Comparison of ENCODE assay signal across 27 cellular contexts in genomic region chr4:142707397-142707796, GRCh38.
A peak's percentile ranks its signal among the peaks of the same experiment; 100 is the strongest.
DNase-seq lines count a peak whose midpoint lies in the region; ATAC-seq, FAIRE-seq and TF ChIP-seq lines count a peak whose summit lies in the region.
"Had no signal": no experiment of that assay in that cellular context is flagged by ENCODE, and none has a peak within 500 bp of the region (broad histone marks: within the 10 kb centered on the region; RNA-seq: fewer than 3 reads in every experiment).

No MANE protein-coding gene starts in this region.

- no peak for DNase-seq in activated T-cell treated with anti-CD3 and anti-CD28 coated beads, Interleukin-2, amount 50 U/mL, for 24 hours
- no peak for DNase-seq in activated T-cell treated with anti-CD3 and anti-CD28 coated beads, Interleukin-2, amount 50 U/mL, for 72 hours
- DNase-seq in HL-60 (ENCODE audit: low read depth in 1 of 2, low spot score in 1 of 2), result peak; percentile 12 to 45
- DNase-seq in T-helper 17 cell, result no peak
- peak; percentile 32 for DNase-seq in small intestine
- DNase-seq in activated gamma-delta T cell (lab: John Stamatoyannopoulos, UW), result no peak
- no peak for DNase-seq in SW 1271 (lab: John Stamatoyannopoulos, UW)
- DNase-seq: activated CD4-positive, alpha-beta T cell treated with anti-CD3 and anti-CD28 coated beads, Interleukin-2, amount 10 ng/mL, durations not matched to agents 24 days and 14 days; activated T-cell treated with anti-CD3 and anti-CD28 coated beads, Interleukin-2, amount 50 U/mL, for 48 hours; aorta; BE2C; Calu3; effector memory CD4-positive, alpha-beta T cell; GOT3; head of caudate nucleus; kidney; naive thymus-derived CD8-positive, alpha-beta T cell; NCI-H2029; NCI-H526 treated with DMSO at 0.1 percent for 48 hours; RPMI8226; stomach; thyroid gland had no signal

- no peaks in the 10 kb centered on the region for H3K27me3 ChIP-seq in HL-60 (ENCODE audit: insufficient read depth, poor library complexity, severe bottlenecking)
- no peaks in the 10 kb centered on the region for H3K27me3 ChIP-seq in small intestine (ENCODE audit: control insufficient read depth in 2 of 2, insufficient read depth in 2 of 2, low read length in 2 of 2)
- H3K27me3 ChIP-seq: BE2C, stomach, thyroid gland had no signal

- peaks cover 25% of the 10 kb centered on the region for H3K4me1 Mint-ChIP-seq in activated T-cell treated with anti-CD3 and anti-CD28 coated beads, Interleukin-2, amount 50 U/mL, for 24 hours (ENCODE audit: low read depth)
- peaks cover 23% of the 10 kb centered on the region for H3K4me1 Mint-ChIP-seq in activated T-cell treated with anti-CD3 and anti-CD28 coated beads, Interleukin-2, amount 50 U/mL, for 72 hours (ENCODE audit: low read depth)
- peaks cover 4% of the 10 kb centered on the region for H3K4me1 Mint-ChIP-seq in T-helper 17 cell
- H3K4me1 Mint-ChIP-seq: mesothelial cell of epicardium had no signal

- no peaks in the 10 kb centered on the region for H3K36me3 ChIP-seq in small intestine (ENCODE audit: control insufficient read depth in 2 of 2, insufficient read depth in 2 of 2, low read length in 2 of 2)
- H3K36me3 ChIP-seq: BE2C, stomach, thyroid gland had no signal

- H3K36me3 Mint-ChIP-seq in activated T-cell treated with anti-CD3 and anti-CD28 coated beads, Interleukin-2, amount 50 U/mL, for 24 hours (ENCODE audit: low read depth), result peaks cover 25% of the 10 kb centered on the region
- H3K36me3 Mint-ChIP-seq in activated T-cell treated with anti-CD3 and anti-CD28 coated beads, Interleukin-2, amount 50 U/mL, for 72 hours (ENCODE audit: insufficient read depth in 2 of 2), result peaks cover 22 to 25% of the 10 kb centered on the region in 2 donors
- H3K36me3 Mint-ChIP-seq in T-helper 17 cell (ENCODE audit: low read depth), result peaks cover 4% of the 10 kb centered on the region

- FAIRE-seq in small intestine (lab: Jason Lieb, UNC), result no peak
- FAIRE-seq: colon, GM12892, kidney had no signal

- H3K9me3 Mint-ChIP-seq in activated T-cell treated with anti-CD3 and anti-CD28 coated beads, Interleukin-2, amount 50 U/mL, for 24 hours, result peaks cover 16% of the 10 kb centered on the region
- H3K9me3 Mint-ChIP-seq in activated T-cell treated with anti-CD3 and anti-CD28 coated beads, Interleukin-2, amount 50 U/mL, for 72 hours, result peaks cover 11 to 12% of the 10 kb centered on the region in 2 donors

- 68 to 92% (median 75%) methylated on average over 1 of the region's 1 CpG for WGBS in small intestine, 3 donors

- H3K4me1 ChIP-seq in small intestine (ENCODE audit: control insufficient read depth in 2 of 2, insufficient read depth in 1 of 2, low read depth in 1 of 2, low read length in 1 of 2), result no peaks in the 10 kb centered on the region
- H3K4me1 ChIP-seq: BE2C, stomach, thyroid gland had no signal

- no peak for ATAC-seq in activated T-cell treated with anti-CD3 and anti-CD28 coated beads, Interleukin-2, amount 50 U/mL, for 72 hours (replicated peaks in 1 of 2)
- ATAC-seq in T-helper 17 cell (no peak), GM21381 (IDR thresholded peaks at IDR 0.05; ENCODE audit: unreplicated experiment) (no peak)
- ATAC-seq: naive thymus-derived CD8-positive, alpha-beta T cell had no signal

- H3K27me3 Mint-ChIP-seq in activated T-cell treated with anti-CD3 and anti-CD28 coated beads, Interleukin-2, amount 50 U/mL, for 24 hours, result no peaks in the 10 kb centered on the region
- no peaks in the 10 kb centered on the region for H3K27me3 Mint-ChIP-seq in activated T-cell treated with anti-CD3 and anti-CD28 coated beads, Interleukin-2, amount 50 U/mL, for 72 hours (ENCODE audit: low read depth)
- H3K27me3 Mint-ChIP-seq in T-helper 17 cell, result no peaks in the 10 kb centered on the region
- H3K27me3 Mint-ChIP-seq: activated CD4-positive, alpha-beta T cell treated with anti-CD3 and anti-CD28 coated beads, Interleukin-2, amount 10 ng/mL, durations not matched to agents 24 days and 14 days; naive thymus-derived CD8-positive, alpha-beta T cell had no signal

- no peak overlapping the region for H3K4me3 ChIP-seq in HL-60 (replicated peaks; ENCODE audit: insufficient read depth, low read length)
- H3K4me3 ChIP-seq in small intestine (ENCODE audit: low read depth in 1 of 2, low read length in 2 of 2), result no peak overlapping the region
- H3K4me3 ChIP-seq: stomach, thyroid gland had no signal

- H3K27ac ChIP-seq in HL-60 (replicated peaks) (no peak overlapping the region), small intestine (ENCODE audit: low read depth in 1 of 2, low read length in 1 of 2) (no peak overlapping the region)
- H3K27ac ChIP-seq: stomach, thyroid gland, VCaP had no signal

- no peak overlapping the region for H3K4me3 Mint-ChIP-seq in activated T-cell treated with anti-CD3 and anti-CD28 coated beads, Interleukin-2, amount 50 U/mL, for 24 hours
- H3K4me3 Mint-ChIP-seq in activated T-cell treated with anti-CD3 and anti-CD28 coated beads, Interleukin-2, amount 50 U/mL, for 72 hours, result no peak overlapping the region
- H3K4me3 Mint-ChIP-seq in T-helper 17 cell, result peak overlapping the region; percentile 1
- H3K4me3 Mint-ChIP-seq: activated CD4-positive, alpha-beta T cell treated with anti-CD3 and anti-CD28 coated beads, Interleukin-2, amount 10 ng/mL, durations not matched to agents 24 days and 14 days; mesothelial cell of epicardium had no signal

- H3K9me3 ChIP-seq in T-helper 17 cell (ENCODE audit: control insufficient read depth, low read length, poor library complexity, severe bottlenecking) (no peaks in the 10 kb centered on the region), small intestine (ENCODE audit: control insufficient read depth, low read depth) (no peaks in the 10 kb centered on the region)
- H3K9me3 ChIP-seq: BE2C, stomach, thyroid gland had no signal

- no peak for TF ChIP-seq CTCF in HL-60 (IDR thresholded peaks at IDR 0.05; ENCODE audit: insufficient read depth, low read length)

- H3K27ac Mint-ChIP-seq in activated T-cell treated with anti-CD3 and anti-CD28 coated beads, Interleukin-2, amount 50 U/mL, for 24 hours, result peak overlapping the region; percentile 75
- H3K27ac Mint-ChIP-seq in activated T-cell treated with anti-CD3 and anti-CD28 coated beads, Interleukin-2, amount 50 U/mL, for 72 hours, result no peak overlapping the region
- H3K27ac Mint-ChIP-seq in T-helper 17 cell, result no peak overlapping the region
- H3K27ac Mint-ChIP-seq: activated CD4-positive, alpha-beta T cell treated with anti-CD3 and anti-CD28 coated beads, Interleukin-2, amount 10 ng/mL, durations not matched to agents 24 days and 14 days; mesothelial cell of epicardium had no signal

Comparison
In these comparisons a context has a peak if more than half of its experiments do, and no peak if none do; other contexts are left out.
1. DNase-seq: peak in HL-60 (2 of 2) and small intestine (single experiment); none in activated T-cell treated with anti-CD3 and anti-CD28 coated beads, Interleukin-2, amount 50 U/mL, for 24 hours (single experiment), activated T-cell treated with anti-CD3 and anti-CD28 coated beads, Interleukin-2, amount 50 U/mL, for 72 hours (0 of 2), T-helper 17 cell (0 of 3), activated gamma-delta T cell (single experiment) and SW 1271 (0 of 2).